ENCODE assay signal across 8 cellular contexts in genomic region chr1:111737216-111738132, GRCh38. TPM values are rescaled to one million over a fixed set of nuclear protein-coding genes. Genes with fewer than 3 reads are reported as not detected.
DNase-seq lines count a peak whose midpoint lies in the region; ATAC-seq and TF ChIP-seq lines count a peak whose summit lies in the region.

No MANE protein-coding gene starts in this region.

- no peaks in the 10 kb centered on the region for H3K36me3 ChIP-seq in transverse colon

- H3K27ac Mint-ChIP-seq in activated naive CD4-positive, alpha-beta T cell treated with anti-CD3 and anti-CD28 coated beads, Interleukin-2, amount 50 U/mL, for 24 hours: peak overlapping the region; percentile 63
- peak overlapping the region; percentile 22 for H3K27ac Mint-ChIP-seq in activated naive CD8-positive, alpha-beta T cell treated with anti-CD3 and anti-CD28 coated beads, Interleukin-2, amount 50 U/mL, for 24 hours

- WGBS in transverse colon (ENCODE audit: low coverage in 1 of 2), 2 donors: 54 to 74% methylated on average over 4 to 8 of the region's 8 CpGs

- no peak for DNase-seq in activated naive CD4-positive, alpha-beta T cell treated with Interleukin-2 at 50 U/mL for 16 hours
- DNase-seq in activated naive CD8-positive, alpha-beta T cell treated with anti-CD3 and anti-CD28 coated beads, Interleukin-2, amount 50 U/mL, for 24 hours: no peak
- DNase-seq in lung microvascular endothelial cell (ENCODE audit: low read depth in 2 of 2) (peak; percentile 31 to 60), transverse colon (no peak), GM10248 (ENCODE audit: extremely low spot score) (no peak), NCI-H1417 treated with DMSO at 0.1 percent for 48 hours (lab: John Stamatoyannopoulos, UW) (no peak)
- DNase-seq in activated CD4-positive, alpha-beta T cell treated with anti-CD3 and anti-CD28 coated beads for 4 hours: no peak

- CTCF ChIA-PET in GM10248 (lab: Yijun Ruan, JAX): interaction anchor here (1.3 to 8.8 kb wide), 9 partner anchors 9 to 230 kb away, joined by 3 to 79 read pairs (median 16); partner anchors contain the start of gene DDX20

- ATAC-seq in activated naive CD8-positive, alpha-beta T cell treated with anti-CD3 and anti-CD28 coated beads, Interleukin-2, amount 50 U/mL, for 24 hours: no peak

- H3K4me3 ChIP-seq in transverse colon: peak overlapping the region in 3 of 4 donors; percentile 49 to 73 (median 67)

- peaks cover 23% of the 10 kb centered on the region for H3K27me3 ChIP-seq in transverse colon

- peak overlapping the region; percentile 89 for H3K4me3 Mint-ChIP-seq in activated naive CD4-positive, alpha-beta T cell treated with anti-CD3 and anti-CD28 coated beads, Interleukin-2, amount 50 U/mL, for 24 hours
- peak overlapping the region; percentile 82 for H3K4me3 Mint-ChIP-seq in activated naive CD8-positive, alpha-beta T cell treated with anti-CD3 and anti-CD28 coated beads, Interleukin-2, amount 50 U/mL, for 24 hours

- TF ChIP-seq EP300 in transverse colon (IDR thresholded peaks at IDR 0.05; ENCODE audit: low read depth): no peak

- peak overlapping the region; percentile 90 to 95 (median 94) for H3K27ac ChIP-seq in transverse colon

- no peaks in the 10 kb centered on the region for H3K36me3 Mint-ChIP-seq in activated naive CD4-positive, alpha-beta T cell treated with anti-CD3 and anti-CD28 coated beads, Interleukin-2, amount 50 U/mL, for 24 hours
- no peaks in the 10 kb centered on the region for H3K36me3 Mint-ChIP-seq in activated naive CD8-positive, alpha-beta T cell treated with anti-CD3 and anti-CD28 coated beads, Interleukin-2, amount 50 U/mL, for 24 hours (ENCODE audit: low read depth)

- POLR2A ChIA-PET in GM10248 (lab: Yijun Ruan, JAX): interaction anchor here (0.6 to 0.9 kb wide), 2 partner anchors 17 to 775 kb away, joined by 3 to 4 read pairs; no protein-coding TSS in a partner anchor

- in situ Hi-C loops in transverse colon (cut with MboI; ENCODE audit: low pct_ligation_motif_present in 1 of 4, low pct_unique_long_range_greater_than_20kb in 1 of 4, low sequenced_read_pairs in 3 of 4): loop anchor here in 1 of 4 donors (25.0 kb wide), 1 partner anchor 250 kb away; no protein-coding TSS in a partner anchor

- H3K9me3 ChIP-seq in transverse colon: no peaks in the 10 kb centered on the region

- no peaks in the 10 kb centered on the region for H3K9me3 Mint-ChIP-seq in activated naive CD4-positive, alpha-beta T cell treated with anti-CD3 and anti-CD28 coated beads, Interleukin-2, amount 50 U/mL, for 24 hours
- no peaks in the 10 kb centered on the region for H3K9me3 Mint-ChIP-seq in activated naive CD8-positive, alpha-beta T cell treated with anti-CD3 and anti-CD28 coated beads, Interleukin-2, amount 50 U/mL, for 24 hours

- H3K27me3 Mint-ChIP-seq in activated naive CD4-positive, alpha-beta T cell treated with anti-CD3 and anti-CD28 coated beads, Interleukin-2, amount 50 U/mL, for 24 hours: peaks cover 20% of the 10 kb centered on the region
- peaks cover 43% of the 10 kb centered on the region for H3K27me3 Mint-ChIP-seq in activated naive CD8-positive, alpha-beta T cell treated with anti-CD3 and anti-CD28 coated beads, Interleukin-2, amount 50 U/mL, for 24 hours

- TF ChIP-seq CTCF in transverse colon (IDR thresholded peaks at IDR 0.05): no peak
- no peak for TF ChIP-seq CTCF in GM10248 (IDR thresholded peaks at IDR 0.05; ENCODE audit: control extremely low read depth, extremely low read depth, low read depth, missing control alignments)

- H3K4me1 ChIP-seq in transverse colon: peaks cover 9 to 48% (median 37%) of the 10 kb centered on the region in 4 donors

- intact Hi-C loops in transverse colon (cut with DNase I; ENCODE audit: low total_unique reads): no loop called here

- peaks cover 24% of the 10 kb centered on the region for H3K4me1 Mint-ChIP-seq in activated naive CD4-positive, alpha-beta T cell treated with anti-CD3 and anti-CD28 coated beads, Interleukin-2, amount 50 U/mL, for 24 hours
- peaks cover 19% of the 10 kb centered on the region for H3K4me1 Mint-ChIP-seq in activated naive CD8-positive, alpha-beta T cell treated with anti-CD3 and anti-CD28 coated beads, Interleukin-2, amount 50 U/mL, for 24 hours

- TF ChIP-seq POLR2A in transverse colon (IDR thresholded peaks at IDR 0.05): no peak

RNA-seq across cellular contexts. Expression of gene INKA2, which starts 1.7 kb away (rescaled TPM):
- total RNA-seq in lung microvascular endothelial cell: 5.9 and 12.5 TPM in 2 replicates
- 1 to 10 TPM in 2 of 4 donors, not detected in 2; 1.8 to 2.7 TPM for total RNA-seq in transverse colon

RNA-seq across cellular contexts. Expression of gene DDX20, which starts 18.2 kb away (rescaled TPM):
- total RNA-seq in lung microvascular endothelial cell: 11.3 and 13.7 TPM in 2 replicates
- total RNA-seq in transverse colon: 10 to 100 TPM in 2 of 4 donors, 1 to 10 TPM in 2; 7.1 to 17.1 (median 12.2) TPM

Comparison
In these comparisons a context has a peak if more than half of its experiments do, and no peak if none do; other contexts are left out.
1. DNase-seq: peak in lung microvascular endothelial cell (2 of 2); none in activated naive CD4-positive, alpha-beta T cell treated with Interleukin-2 at 50 U/mL for 16 hours (single experiment), activated naive CD8-positive, alpha-beta T cell treated with anti-CD3 and anti-CD28 coated beads, Interleukin-2, amount 50 U/mL, for 24 hours (single experiment), transverse colon (single experiment), GM10248 (single experiment), NCI-H1417 treated with DMSO at 0.1 percent for 48 hours (single experiment) and activated CD4-positive, alpha-beta T cell treated with anti-CD3 and anti-CD28 coated beads for 4 hours (0 of 2).